In the genomic region with DNA sequence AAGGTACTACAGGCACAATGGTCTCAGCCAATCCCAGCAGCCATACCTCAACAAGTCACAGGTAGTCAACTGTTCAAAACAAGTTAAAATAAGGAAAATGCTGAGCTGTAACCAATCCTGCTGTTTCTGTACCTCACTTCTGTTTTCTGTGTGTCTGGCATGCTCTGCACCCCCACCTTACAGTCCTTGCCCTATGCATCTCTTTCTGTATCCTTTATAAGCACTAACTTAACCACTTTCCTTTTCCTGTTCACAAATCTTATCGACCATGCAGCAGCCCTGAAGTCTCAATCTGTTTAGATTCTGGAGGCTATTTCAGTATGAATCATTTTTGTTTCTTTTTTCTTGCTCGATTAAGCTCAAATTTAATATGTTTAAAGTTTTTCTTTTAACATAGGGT, we compare ENCODE assay signal across 14 cellular contexts. TPM values are rescaled to one million over a fixed set of nuclear protein-coding genes. Genes with fewer than 3 reads are reported as not detected.
A peak's percentile ranks its signal among the peaks of the same experiment; 100 is the strongest.
DNase-seq lines count a peak whose midpoint lies in the region; ATAC-seq and TF ChIP-seq lines count a peak whose summit lies in the region.
"Had no signal": no experiment of that assay in that cellular context is flagged by ENCODE, and none has a peak within 500 bp of the region (broad histone marks: within the 10 kb centered on the region; RNA-seq: fewer than 3 reads in every experiment).

No MANE protein-coding gene starts in this region.

- no peak overlapping the region for H2BK120ac ChIP-seq in H9 (ENCODE audit: low read depth, low read length, poor library complexity, severe bottlenecking)

- CTCF ChIA-PET in activated naive CD4-positive, alpha-beta T cell treated with anti-CD3 and anti-CD28 coated beads for 36 hours (lab: Charles Lee): interaction anchor here (0.5 kb wide), 1 partner anchor 126 kb away, joined by 3 read pairs; no protein-coding TSS in a partner anchor
- CTCF ChIA-PET in naive thymus-derived CD4-positive, alpha-beta T cell (lab: Charles Lee): no interaction called here

- H3K36me3 ChIP-seq in naive thymus-derived CD4-positive, alpha-beta T cell (ENCODE audit: control insufficient read depth in 2 of 3, insufficient read depth in 3 of 3, low read length in 3 of 3): no peaks in the 10 kb centered on the region
- H3K36me3 ChIP-seq: sigmoid colon had no signal

- ATAC-seq in HG02610 (IDR thresholded peaks at IDR 0.05; ENCODE audit: unreplicated experiment): peak; percentile 69
- peak; percentile 92 for ATAC-seq in HG03432 (IDR thresholded peaks at IDR 0.05; ENCODE audit: unreplicated experiment)
- peak; percentile 67 to 81 for ATAC-seq in stimulated activated naive B cell treated with anti-CD40 and anti-IgM and Interleukin-4, amounts not matched to agents 10 μg/mL and 1 μg/mL and 100 μg/mL, for 72 hours (replicated peaks)
- ATAC-seq in naive thymus-derived CD4-positive, alpha-beta T cell: no peak
- ATAC-seq: A549, mucosa of descending colon had no signal

- H2BK15ac ChIP-seq in H9 (ENCODE audit: low read depth, low read length): no peak overlapping the region

- H3K23ac ChIP-seq in H9 (ENCODE audit: insufficient read length, low read depth, low read length): no peak overlapping the region

- H3K4me2 ChIP-seq in H9 (ENCODE audit: insufficient read depth, insufficient read length, low read length): no peak overlapping the region
- H3K4me2 ChIP-seq: A549 had no signal

- no peak overlapping the region for H2BK5ac ChIP-seq in H9 (ENCODE audit: insufficient read length, low read length)

- no peaks in the 10 kb centered on the region for H3K79me2 ChIP-seq in H9 (ENCODE audit: insufficient read depth, low read length)

- no peak overlapping the region for H4K91ac ChIP-seq in H9 (ENCODE audit: insufficient read length, low read depth, low read length)

- no peak overlapping the region for H3K27ac Mint-ChIP-seq in activated naive CD4-positive, alpha-beta T cell treated with anti-CD3 and anti-CD28 coated beads for 36 hours
- no peak overlapping the region for H3K27ac Mint-ChIP-seq in stimulated activated naive B cell treated with anti-CD40 and anti-IgM and Interleukin-4, amounts not matched to agents 10 μg/mL and 1 μg/mL and 100 μg/mL, for 72 hours
- H3K27ac Mint-ChIP-seq in naive thymus-derived CD4-positive, alpha-beta T cell: peak overlapping the region in 1 of 9 donors; percentile 33
- no peak overlapping the region; a peak in 1 of 7 replicates for H3K27ac Mint-ChIP-seq in H9

- no peak overlapping the region for H3K9ac ChIP-seq in H9 (ENCODE audit: extremely low read depth, insufficient read length, low read length)

- no peak overlapping the region for H4K5ac ChIP-seq in H9 (ENCODE audit: insufficient read length, low read depth, low read length)

- intact Hi-C loops in activated naive CD4-positive, alpha-beta T cell treated with anti-CD3 and anti-CD28 coated beads for 36 hours (cut with micrococcal nuclease): no loop called here
- intact Hi-C loops in naive thymus-derived CD4-positive, alpha-beta T cell (cut with micrococcal nuclease): no loop called here

- no peak for TF ChIP-seq CTCF in H9 (conservative IDR thresholded peaks at IDR 0.05)

- H3K4me3 Mint-ChIP-seq in activated naive CD4-positive, alpha-beta T cell treated with anti-CD3 and anti-CD28 coated beads for 36 hours: no peak overlapping the region
- no peak overlapping the region for H3K4me3 Mint-ChIP-seq in stimulated activated naive B cell treated with anti-CD40 and anti-IgM and Interleukin-4, amounts not matched to agents 10 μg/mL and 1 μg/mL and 100 μg/mL, for 72 hours
- no peak overlapping the region for H3K4me3 Mint-ChIP-seq in naive thymus-derived CD4-positive, alpha-beta T cell
- no peak overlapping the region for H3K4me3 Mint-ChIP-seq in H9

- peaks cover 0 to 3% of the 10 kb centered on the region in 2 donors for H3K27me3 ChIP-seq in naive thymus-derived CD4-positive, alpha-beta T cell (ENCODE audit: control insufficient read depth in 2 of 2, insufficient read depth in 2 of 2, low read length in 2 of 2)
- H3K27me3 ChIP-seq in H9 (ENCODE audit: insufficient read depth, low read length): no peaks in the 10 kb centered on the region
- H3K27me3 ChIP-seq: sigmoid colon had no signal

- no peak overlapping the region for H3K18ac ChIP-seq in H9 (ENCODE audit: insufficient read length, low read depth, low read length)

- H4K20me1 ChIP-seq in H9 (ENCODE audit: control insufficient read depth, insufficient read depth, insufficient read length): no peaks in the 10 kb centered on the region

- H3K4me1 ChIP-seq in naive thymus-derived CD4-positive, alpha-beta T cell (ENCODE audit: control insufficient read depth in 2 of 2, insufficient read depth in 2 of 2, low read length in 2 of 2): peaks cover 0 to 3% of the 10 kb centered on the region in 2 donors
- H3K4me1 ChIP-seq in H9 (ENCODE audit: insufficient read depth, low read length): no peaks in the 10 kb centered on the region
- H3K4me1 ChIP-seq: A549, sigmoid colon had no signal

- no peaks in the 10 kb centered on the region for H3K79me1 ChIP-seq in H9 (ENCODE audit: insufficient read depth, low read depth, low read length, poor library complexity, severe bottlenecking)

- peaks cover 3% of the 10 kb centered on the region for H3K4me1 Mint-ChIP-seq in activated naive CD4-positive, alpha-beta T cell treated with anti-CD3 and anti-CD28 coated beads for 36 hours (ENCODE audit: low read depth)
- H3K4me1 Mint-ChIP-seq in stimulated activated naive B cell treated with anti-CD40 and anti-IgM and Interleukin-4, amounts not matched to agents 10 μg/mL and 1 μg/mL and 100 μg/mL, for 72 hours: peaks cover 4 to 6% of the 10 kb centered on the region in 2 donors
- H3K4me1 Mint-ChIP-seq in naive thymus-derived CD4-positive, alpha-beta T cell: peaks cover 0 to 4% (median 2%) of the 10 kb centered on the region in 7 donors
- H3K4me1 Mint-ChIP-seq in H9: no peaks in the 10 kb centered on the region

- H3K4me3 ChIP-seq in naive thymus-derived CD4-positive, alpha-beta T cell (ENCODE audit: low read length): no peak overlapping the region
- H3K4me3 ChIP-seq: A549, mucosa of descending colon, sigmoid colon had no signal

- no peak overlapping the region for H3K4ac ChIP-seq in H9 (ENCODE audit: low read depth, low read length)

- peaks cover 1% of the 10 kb centered on the region for H3K27me3 Mint-ChIP-seq in activated naive CD4-positive, alpha-beta T cell treated with anti-CD3 and anti-CD28 coated beads for 36 hours (ENCODE audit: low read depth)
- no peaks in the 10 kb centered on the region for H3K27me3 Mint-ChIP-seq in stimulated activated naive B cell treated with anti-CD40 and anti-IgM and Interleukin-4, amounts not matched to agents 10 μg/mL and 1 μg/mL and 100 μg/mL, for 72 hours
- H3K27me3 Mint-ChIP-seq in naive thymus-derived CD4-positive, alpha-beta T cell: peaks cover 0 to 18% (median 0%) of the 10 kb centered on the region in 5 donors
- H3K27me3 Mint-ChIP-seq in H9 (ENCODE audit: low read depth): peaks cover 2% of the 10 kb centered on the region; the same call in 1 of the 2 replicates

- no peak overlapping the region for H3T11ph ChIP-seq in H9 (ENCODE audit: low read length)

- H2AFZ ChIP-seq in H9 (ENCODE audit: low read length): no peak overlapping the region

- H2BK12ac ChIP-seq in H9 (ENCODE audit: insufficient read length, low read depth, low read length): no peak overlapping the region

- no peak overlapping the region for H2AK5ac ChIP-seq in H9 (ENCODE audit: insufficient read length, low read length)

- no peak overlapping the region for H3K14ac ChIP-seq in H9 (ENCODE audit: insufficient read depth, low read length)

- no peak overlapping the region for H3K56ac ChIP-seq in H9 (ENCODE audit: insufficient read length, low read depth, low read length)

- H2BK20ac ChIP-seq in H9 (ENCODE audit: low read depth, low read length, poor library complexity, severe bottlenecking): no peak overlapping the region

- no peaks in the 10 kb centered on the region for H3K23me2 ChIP-seq in H9 (ENCODE audit: insufficient read length, low read depth, low read length, poor library complexity, severe bottlenecking)

- H3K36me3 Mint-ChIP-seq in activated naive CD4-positive, alpha-beta T cell treated with anti-CD3 and anti-CD28 coated beads for 36 hours (ENCODE audit: low read depth): no peaks in the 10 kb centered on the region
- peaks cover 0 to 1% of the 10 kb centered on the region in 2 donors for H3K36me3 Mint-ChIP-seq in stimulated activated naive B cell treated with anti-CD40 and anti-IgM and Interleukin-4, amounts not matched to agents 10 μg/mL and 1 μg/mL and 100 μg/mL, for 72 hours
- H3K36me3 Mint-ChIP-seq in naive thymus-derived CD4-positive, alpha-beta T cell: no peaks in the 10 kb centered on the region
- H3K36me3 Mint-ChIP-seq in H9 (ENCODE audit: insufficient read depth in 1 of 3, low read depth in 3 of 3): peaks cover 2 to 9% (median 3%) of the 10 kb centered on the region in 3 experiments; a peak in 5 of 7 replicates

- WGBS in H9 (ENCODE audit: extremely low coverage, insufficient read length, low lambda C conversion rate): no CpG with 5 or more reads among the region's 2 CpGs

- peak; percentile 9 for DNase-seq in activated naive CD4-positive, alpha-beta T cell treated with anti-CD3 and anti-CD28 coated beads for 36 hours
- no peak for DNase-seq in activated naive CD4-positive, alpha-beta T cell treated with anti-CD3 and anti-CD28 coated beads, Interleukin-2, amount 50 U/mL, for 16 hours
- DNase-seq in stimulated activated naive B cell treated with anti-CD40 and anti-IgM and Interleukin-4, amounts not matched to agents 10 μg/mL and 1 μg/mL and 100 μg/mL, for 72 hours: no peak
- no peak for DNase-seq in naive thymus-derived CD4-positive, alpha-beta T cell
- DNase-seq in NCI-H2107 (lab: John Stamatoyannopoulos, UW) (no peak), H9 (no peak)
- DNase-seq: EL, H7, mucosa of descending colon, NCI-H774, sigmoid colon had no signal

- no peak overlapping the region for H4K8ac ChIP-seq in H9 (replicated peaks; ENCODE audit: insufficient read length, low read depth, low read length)

- POLR2A ChIA-PET in naive thymus-derived CD4-positive, alpha-beta T cell (lab: Charles Lee): no interaction called here

- no peak overlapping the region for H3K27ac ChIP-seq in naive thymus-derived CD4-positive, alpha-beta T cell (ENCODE audit: low read depth, low read length)
- no peak overlapping the region for H3K27ac ChIP-seq in H9 (ENCODE audit: insufficient read length, low read depth, low read length)
- H3K27ac ChIP-seq: A549, sigmoid colon had no signal

- H3K9me3 ChIP-seq in naive thymus-derived CD4-positive, alpha-beta T cell (ENCODE audit: control insufficient read depth in 2 of 3, low read length in 3 of 3): no peaks in the 10 kb centered on the region
- H3K9me3 ChIP-seq in H9 (ENCODE audit: control insufficient read depth, low read depth, low read length): no peaks in the 10 kb centered on the region
- H3K9me3 ChIP-seq: A549, mucosa of descending colon, sigmoid colon had no signal

- no peaks in the 10 kb centered on the region for H3K9me3 Mint-ChIP-seq in activated naive CD4-positive, alpha-beta T cell treated with anti-CD3 and anti-CD28 coated beads for 36 hours
- H3K9me3 Mint-ChIP-seq in stimulated activated naive B cell treated with anti-CD40 and anti-IgM and Interleukin-4, amounts not matched to agents 10 μg/mL and 1 μg/mL and 100 μg/mL, for 72 hours: no peaks in the 10 kb centered on the region
- H3K9me3 Mint-ChIP-seq in naive thymus-derived CD4-positive, alpha-beta T cell: peaks cover 0 to 6% (median 0%) of the 10 kb centered on the region in 11 donors
- H3K9me3 Mint-ChIP-seq in H9: peaks cover 5 to 14% of the 10 kb centered on the region in 2 experiments; a peak in 4 of 5 replicates

RNA-seq across cellular contexts. Expression of a gene that starts 12.5 kb away (rescaled TPM):
- total RNA-seq in activated naive CD4-positive, alpha-beta T cell treated with anti-CD3 and anti-CD28 coated beads for 36 hours: 1 to 10 TPM; 1.4 to 1.6 TPM
- 10 to 100 TPM in 3 of 5 experiments, 1 to 10 TPM in 2; 4.5 to 60.4 (median 10.2) TPM for total RNA-seq in naive thymus-derived CD4-positive, alpha-beta T cell
- polyA plus RNA-seq in naive thymus-derived CD4-positive, alpha-beta T cell: 10 to 100 TPM in 1 of 2 donors, 1 to 10 TPM in 1; 8.0 to 23.2 TPM
- total RNA-seq in H9 (2021): 12.7 and 12.9 TPM in 2 replicates

RNA-seq across cellular contexts. Expression of a gene that starts 41.9 kb away (rescaled TPM):
- 1 to 10 TPM; 1.1 to 1.3 TPM for total RNA-seq in activated naive CD4-positive, alpha-beta T cell treated with anti-CD3 and anti-CD28 coated beads for 36 hours
- total RNA-seq in naive thymus-derived CD4-positive, alpha-beta T cell: 1 to 10 TPM; 3.0 to 7.9 (median 5.2) TPM
- 1 to 10 TPM; 6.8 TPM for polyA plus RNA-seq in naive thymus-derived CD4-positive, alpha-beta T cell
- 10.1 and 10.4 TPM in 2 replicates for total RNA-seq in H9 (2021)
